In genomic region chr11:87037450-87038234, GRCh38 we compare ENCODE assay signal across 8 cellular contexts. TPM values are rescaled to one million over a fixed set of nuclear protein-coding genes. Genes with fewer than 3 reads are reported as not detected.
DNase-seq lines count a peak whose midpoint lies in the region; FAIRE-seq and TF ChIP-seq lines count a peak whose summit lies in the region.

TMEM135 (plus strand) TSS chr11:87037934; CDS start chr11:87038046, 112 bp downstream.

- no peaks in the 10 kb centered on the region for H3K9me3 ChIP-seq in neuronal stem cell (replicated peaks in 1 of 2; ENCODE audit: control insufficient read depth in 2 of 2, insufficient read depth in 1 of 2, low read depth in 1 of 2, low read length in 2 of 2)
- no peaks in the 10 kb centered on the region for H3K9me3 ChIP-seq in subcutaneous abdominal adipose tissue (ENCODE audit: control insufficient read depth in 5 of 5, low read length in 5 of 5)

- H3K4me3 ChIP-seq in neuronal stem cell (ENCODE audit: low read length in 2 of 2), result peak within 1 kb of the TSS; percentile 77 to 87
- peak within 1 kb of the TSS; percentile 79 to 95 (median 91) for H3K4me3 ChIP-seq in subcutaneous abdominal adipose tissue (ENCODE audit: low read depth in 1 of 5, low read length in 5 of 5)

- H3K4me1 ChIP-seq in neuronal stem cell (ENCODE audit: control insufficient read depth in 2 of 2, insufficient read depth in 1 of 2, low read depth in 1 of 2, low read length in 2 of 2), result peaks cover 6 to 22% of the 10 kb centered on the region in 2 donors
- peaks cover 0 to 63% (median 56%) of the 10 kb centered on the region in 5 donors for H3K4me1 ChIP-seq in subcutaneous abdominal adipose tissue (ENCODE audit: control insufficient read depth in 5 of 5, insufficient read depth in 5 of 5, low read length in 5 of 5)

- DNase-seq in GM04504 (ENCODE audit: low read depth), result peak; percentile 73
- DNase-seq in HFFc6, result peak; percentile 79
- DNase-seq in NAMALWA (ENCODE audit: low spot score), result peak; percentile 97
- DNase-seq in SK-MEL-5 (ENCODE audit: low read depth, low spot score), result peak; percentile 94
- peak; percentile 92 for DNase-seq in activated naive CD4-positive, alpha-beta T cell treated with Interleukin-2 at 50 U/mL for 16 hours
- DNase-seq in frontal cortex (ENCODE audit: low spot score in 2 of 2), result peak; percentile 89 to 94
- peak; percentile 97 for DNase-seq in neuronal stem cell (ENCODE audit: low spot score)

- WGBS in neuronal stem cell (ENCODE audit: extremely low coverage in 2 of 2, insufficient read length in 2 of 2, insufficient replicate concordance in 1 of 2), 2 donors, result no CpG with 5 or more reads among the region's 66 CpGs

- no peak within 1 kb of the TSS for H2BK120ac ChIP-seq in neuronal stem cell (ENCODE audit: low read depth, low read length)

- H3K27ac ChIP-seq in neuronal stem cell (replicated peaks; ENCODE audit: low read length), result peak within 1 kb of the TSS; percentile 91
- H3K27ac ChIP-seq in subcutaneous abdominal adipose tissue (ENCODE audit: low read depth, low read length), result peak within 1 kb of the TSS; percentile 98

- H3K79me1 ChIP-seq in neuronal stem cell (ENCODE audit: low read depth, low read length), result peaks cover 4% of the 10 kb centered on the region

- peak within 1 kb of the TSS; percentile 61 for H2BK15ac ChIP-seq in neuronal stem cell (ENCODE audit: low read length)

- peak within 1 kb of the TSS; percentile 97 for H3K4me3 Mint-ChIP-seq in HFFc6

- H3K36me3 Mint-ChIP-seq in HFFc6 (ENCODE audit: low read depth), result no peaks in the 10 kb centered on the region

- H4K8ac ChIP-seq in neuronal stem cell (ENCODE audit: low read depth, low read length), result no peak within 1 kb of the TSS

- H2BK12ac ChIP-seq in neuronal stem cell (ENCODE audit: low read length), result no peak within 1 kb of the TSS

- in situ Hi-C loops in SK-MEL-5 (cut with HindIII; ENCODE audit: low pct_unique_long_range_greater_than_20kb, low sequenced_read_pairs), result no loop called here

- TF ChIP-seq CTCF in HFFc6 (IDR thresholded peaks at IDR 0.05), result peak; percentile 19; the same call in 1 of the 2 replicates

- no peak within 1 kb of the TSS for H4K91ac ChIP-seq in neuronal stem cell (ENCODE audit: low read depth, low read length, poor library complexity)

- peak within 1 kb of the TSS; percentile 87 for H3K27ac Mint-ChIP-seq in HFFc6

- no peaks in the 10 kb centered on the region for H3K27me3 Mint-ChIP-seq in HFFc6 (ENCODE audit: insufficient read depth)

- FAIRE-seq in frontal cortex (lab: Jason Lieb, UNC), result no peak

- no peak within 1 kb of the TSS for H2AK5ac ChIP-seq in neuronal stem cell (ENCODE audit: low read depth, low read length)

- no peak within 1 kb of the TSS for H3K4ac ChIP-seq in neuronal stem cell (ENCODE audit: low read length)

- H3K36me3 ChIP-seq in neuronal stem cell (replicated peaks in 1 of 2; ENCODE audit: control insufficient read depth in 2 of 2, insufficient read depth in 2 of 2, low read length in 2 of 2), result no peaks in the 10 kb centered on the region
- H3K36me3 ChIP-seq in subcutaneous abdominal adipose tissue (ENCODE audit: control insufficient read depth in 5 of 5, insufficient read depth in 5 of 5, low read length in 5 of 5), result no peaks in the 10 kb centered on the region

- H3K9me3 Mint-ChIP-seq in HFFc6, result no peaks in the 10 kb centered on the region

- H3K4me1 Mint-ChIP-seq in HFFc6 (ENCODE audit: low read depth), result peaks cover 31% of the 10 kb centered on the region

- no peak within 1 kb of the TSS for H3K14ac ChIP-seq in neuronal stem cell (ENCODE audit: low read length)

- peak within 1 kb of the TSS; percentile 8 for H3K23ac ChIP-seq in neuronal stem cell (ENCODE audit: low read depth, low read length, poor library complexity)

- peak within 1 kb of the TSS; percentile 99 for H2AFZ ChIP-seq in neuronal stem cell (ENCODE audit: low read length)

- H3K4me2 ChIP-seq in neuronal stem cell (ENCODE audit: insufficient read depth, low read length, poor library complexity, severe bottlenecking), result peak within 1 kb of the TSS; percentile 52

- peak within 1 kb of the TSS; percentile 44 for H2BK5ac ChIP-seq in neuronal stem cell (ENCODE audit: low read length)

- peak within 1 kb of the TSS; percentile 94 for H3K18ac ChIP-seq in neuronal stem cell (ENCODE audit: low read length)

- no peaks in the 10 kb centered on the region for H3K27me3 ChIP-seq in neuronal stem cell (ENCODE audit: control insufficient read depth in 3 of 3, insufficient read depth in 3 of 3, low read depth in 1 of 3, low read length in 3 of 3)
- no peaks in the 10 kb centered on the region for H3K27me3 ChIP-seq in subcutaneous abdominal adipose tissue (ENCODE audit: control insufficient read depth in 5 of 5, insufficient read depth in 4 of 5, low read length in 5 of 5)

- H3K9ac ChIP-seq in neuronal stem cell (ENCODE audit: low read depth, low read length, poor library complexity), result peak within 1 kb of the TSS; percentile 90
- H3K9ac ChIP-seq in subcutaneous abdominal adipose tissue (ENCODE audit: low read length in 5 of 5), result peak within 1 kb of the TSS; percentile 69 to 95 (median 81)

RNA-seq across cellular contexts. Expression of gene TMEM135, which starts in this region (rescaled TPM):
- 10 to 100 TPM; 13.1 to 28.3 (median 20.5) TPM for total RNA-seq in HFFc6 (2021; fragmentation: NEBNext Ultra II Directional; extraction: Animal tissue kit (Norgen Biotek cat#: 25700))
- 28.2 and 32.3 TPM in 2 replicates for total RNA-seq in SK-MEL-5 (2014; rRNA removed; shearing (Covaris generic))
- polyA plus RNA-seq in SK-MEL-5 (2015; cell fraction: cytosol; rRNA removed), result 18.5 and 24.2 TPM in 2 replicates
- 19.3 and 33.7 TPM in 2 replicates for polyA plus RNA-seq in SK-MEL-5 (2015; cell fraction: nucleus; rRNA removed)
- 37.5 TPM for total RNA-seq in frontal cortex
- polyA plus RNA-seq in neuronal stem cell (2013, experiment 1 of 2), result 20.0 TPM
- polyA plus RNA-seq in neuronal stem cell (2013, experiment 2 of 2), result 18.8 TPM

Comparison
In these comparisons a context has a peak if more than half of its experiments do, and no peak if none do; other contexts are left out.
1. Peak in every context shown above with its lines: DNase-seq, H3K4me3 ChIP-seq and H3K27ac ChIP-seq.